13 cellular contexts compared by ENCODE assay signal in genomic region chr6:107660839-107661238, GRCh38.
"Had no signal": no experiment of that assay in that cellular context is flagged by ENCODE, and none has a peak within 500 bp of the region (broad histone marks: within the 10 kb centered on the region; RNA-seq: fewer than 3 reads in every experiment).

No MANE protein-coding gene starts in this region.

- ATAC-seq: gastroesophageal sphincter, left lung had no signal

- H3K27me3 ChIP-seq: breast epithelium, gastroesophageal sphincter, left lung had no signal

- H3K4me1 ChIP-seq: breast epithelium had no signal

- H3K27ac ChIP-seq: breast epithelium, gastroesophageal sphincter, left lung, thoracic aorta had no signal

- DNase-seq: activated CD4-positive, CD25-positive, alpha-beta regulatory T cell treated with anti-CD3 and anti-CD28 coated beads, Interleukin-2, amount 50 U/mL, for 72 hours; activated naive CD4-positive, alpha-beta T cell treated with Interleukin-2 at 50 U/mL for 16 hours; aorta; islet precursor cell; left lung; mesendoderm; stimulated activated CD4-positive, alpha-beta T cell treated with anti-CD3 and anti-CD28 coated beads, Interleukin-12 subunit alpha, Interleukin-12 subunit beta, amount 100 ng/mL, for 4 hours; stimulated activated CD4-positive, alpha-beta T cell treated with anti-CD3 and anti-CD28 coated beads, Interleukin-2, amount 100 ng/mL, for 24 hours; T-helper 1 cell; T1000 had no signal

- H3K4me3 ChIP-seq: breast epithelium, gastroesophageal sphincter, left lung, thoracic aorta had no signal

- H3K36me3 ChIP-seq: breast epithelium, gastroesophageal sphincter, left lung, thoracic aorta had no signal

- H3K9me3 ChIP-seq: breast epithelium, gastroesophageal sphincter, left lung, thoracic aorta had no signal
